ENCODE assay signal across 20 cellular contexts in genomic region chr16:57190136-57190535, GRCh38. TPM values are rescaled to one million over a fixed set of nuclear protein-coding genes. Genes with fewer than 3 reads are reported as not detected.
DNase-seq lines count a peak whose midpoint lies in the region; ATAC-seq, FAIRE-seq and TF ChIP-seq lines count a peak whose summit lies in the region.
"Had no signal": no experiment of that assay in that cellular context is flagged by ENCODE, and none has a peak within 500 bp of the region (broad histone marks: within the 10 kb centered on the region; RNA-seq: fewer than 3 reads in every experiment).

No MANE protein-coding gene starts in this region.

- intact Hi-C loops in PC-3 (cut with micrococcal nuclease), result loop anchor here (5.0 kb wide), 2 partner anchors 57 to 112 kb away; partner anchors contain the start of gene ARL2BP

- peaks cover 60% of the 10 kb centered on the region for H3K4me1 ChIP-seq in PC-3 (ENCODE audit: insufficient read depth, low read length)
- peaks cover 9% of the 10 kb centered on the region for H3K4me1 ChIP-seq in CD8-positive, alpha-beta memory T cell (ENCODE audit: insufficient read depth, low read length)
- H3K4me1 ChIP-seq: BE2C, HAP-1 had no signal

- FAIRE-seq in GM12892 (lab: Jason Lieb, UNC), result no peak
- FAIRE-seq: D721Med, HTR-8/SVneo, K562 had no signal

- BruUV-seq in PC-3 (replicated peaks; lab: Mats Ljungman, UMichigan), result no TSS peak

- peak overlapping the region; percentile 83 for H3K27ac Mint-ChIP-seq in chondrocyte (ENCODE audit: unreplicated experiment)
- peak overlapping the region; percentile 79 for H3K27ac Mint-ChIP-seq in osteocyte (ENCODE audit: unreplicated experiment)
- H3K27ac Mint-ChIP-seq in CD8-positive, alpha-beta memory T cell, result no peak overlapping the region

- H3K79me2 ChIP-seq in PC-3 (ENCODE audit: low read length), result peaks cover 85% of the 10 kb centered on the region

- POLR2A ChIA-PET in PC-3 (lab: Charles Lee; ENCODE audit: unreplicated experiment), result no interaction called here
- POLR2A ChIA-PET in CD8-positive, alpha-beta memory T cell (lab: Charles Lee), result no interaction called here

- H3K9me3 Mint-ChIP-seq in chondrocyte (ENCODE audit: low read depth), result no peaks in the 10 kb centered on the region
- H3K9me3 Mint-ChIP-seq in osteocyte (ENCODE audit: unreplicated experiment), result no peaks in the 10 kb centered on the region
- no peaks in the 10 kb centered on the region for H3K9me3 Mint-ChIP-seq in CD8-positive, alpha-beta memory T cell
- H3K9me3 Mint-ChIP-seq: CD4-positive, alpha-beta memory T cell had no signal

- no peaks in the 10 kb centered on the region for H3K9me2 ChIP-seq in PC-3 (replicated peaks; ENCODE audit: low read length)

- peak overlapping the region; percentile 87 for H3K27ac ChIP-seq in PC-3 (ENCODE audit: low read length)
- no peak overlapping the region for H3K27ac ChIP-seq in CD8-positive, alpha-beta memory T cell (ENCODE audit: low read depth, low read length)

- TF ChIP-seq POLR2A in GM12892 (IDR thresholded peaks at IDR 0.05; ENCODE audit: low read depth, low read length), result no peak

- H3K27me3 Mint-ChIP-seq in chondrocyte (ENCODE audit: low read depth) (no peaks in the 10 kb centered on the region), osteocyte (ENCODE audit: unreplicated experiment) (no peaks in the 10 kb centered on the region)
- H3K27me3 Mint-ChIP-seq in CD8-positive, alpha-beta memory T cell, result peaks cover 0 to 3% of the 10 kb centered on the region in 2 donors
- H3K27me3 Mint-ChIP-seq: CD4-positive, alpha-beta memory T cell had no signal

- H3K4me1 Mint-ChIP-seq in chondrocyte (ENCODE audit: low read depth) (peaks cover 74% of the 10 kb centered on the region), osteocyte (ENCODE audit: unreplicated experiment) (peaks cover 79% of the 10 kb centered on the region)
- peaks cover 43 to 67% (median 60%) of the 10 kb centered on the region in 3 donors for H3K4me1 Mint-ChIP-seq in CD8-positive, alpha-beta memory T cell

- H3K36me3 Mint-ChIP-seq in chondrocyte (ENCODE audit: low read depth), result no peaks in the 10 kb centered on the region
- no peaks in the 10 kb centered on the region for H3K36me3 Mint-ChIP-seq in osteocyte (ENCODE audit: unreplicated experiment)
- peaks cover 0 to 36% (median 0%) of the 10 kb centered on the region in 3 donors for H3K36me3 Mint-ChIP-seq in CD8-positive, alpha-beta memory T cell

- CTCF ChIA-PET in PC-3 (lab: Charles Lee), result no interaction called here
- CTCF ChIA-PET in CD8-positive, alpha-beta memory T cell (lab: Charles Lee), result no interaction called here

- no peak overlapping the region for H3K4me3 ChIP-seq in PC-3 (ENCODE audit: low read length)
- no peak overlapping the region for H3K4me3 ChIP-seq in CD8-positive, alpha-beta memory T cell (ENCODE audit: low read length)
- H3K4me3 ChIP-seq: HAP-1, K562 had no signal

- H4K20me1 ChIP-seq in PC-3 (ENCODE audit: low read length), result no peaks in the 10 kb centered on the region

- H2AFZ ChIP-seq in PC-3 (ENCODE audit: low read length), result no peak overlapping the region

- H3K9me3 ChIP-seq in PC-3 (ENCODE audit: low read length), result no peaks in the 10 kb centered on the region
- H3K9me3 ChIP-seq in CD8-positive, alpha-beta memory T cell (ENCODE audit: low read length), result no peaks in the 10 kb centered on the region
- H3K9me3 ChIP-seq: BE2C, HAP-1 had no signal

- DNase-seq in EL (peak; percentile 21), PC-3 (no peak), chondrocyte (ENCODE audit: low spot score) (no peak), osteocyte (ENCODE audit: extremely low spot score, unreplicated experiment) (no peak), GM12892 (ENCODE audit: insufficient read length) (no peak)
- no peak for DNase-seq in CD8-positive, alpha-beta memory T cell
- DNase-seq: BE2C; CD4-positive, alpha-beta memory T cell; DND-41; NCI-H1105 treated with DMSO at 0.1 percent for 48 hours; NCI-H187; NCI-H446; SHP77 had no signal

- no peaks in the 10 kb centered on the region for H3F3A ChIP-seq in PC-3 (ENCODE audit: low read length, unreplicated experiment)

- H3K4me3 Mint-ChIP-seq in chondrocyte (ENCODE audit: unreplicated experiment) (no peak overlapping the region), osteocyte (ENCODE audit: unreplicated experiment) (no peak overlapping the region)
- peak overlapping the region in 1 of 7 donors; percentile 18 for H3K4me3 Mint-ChIP-seq in CD8-positive, alpha-beta memory T cell
- H3K4me3 Mint-ChIP-seq: CD4-positive, alpha-beta memory T cell had no signal

- H3K27me3 ChIP-seq in PC-3 (ENCODE audit: low read length), result no peaks in the 10 kb centered on the region
- H3K27me3 ChIP-seq in CD8-positive, alpha-beta memory T cell (ENCODE audit: insufficient read depth, low read length, poor library complexity, severe bottlenecking), result no peaks in the 10 kb centered on the region
- H3K27me3 ChIP-seq: BE2C had no signal

- ATAC-seq in PC-3, result no peak
- no peak for ATAC-seq in GM18502 (IDR thresholded peaks at IDR 0.05; ENCODE audit: poor library complexity, unreplicated experiment)
- no peak for ATAC-seq in GM19328 (IDR thresholded peaks at IDR 0.05; ENCODE audit: unreplicated experiment)
- ATAC-seq: K562, Panc1 had no signal

- no peaks in the 10 kb centered on the region for H3K36me3 ChIP-seq in PC-3 (ENCODE audit: low read depth, low read length)
- H3K36me3 ChIP-seq in CD8-positive, alpha-beta memory T cell (ENCODE audit: insufficient read depth, low read length), result no peaks in the 10 kb centered on the region
- H3K36me3 ChIP-seq: BE2C had no signal

- TF ChIP-seq CTCF in PC-3 (conservative IDR thresholded peaks at IDR 0.05; ENCODE audit: low read depth, low read length) (no peak), chondrocyte (IDR thresholded peaks at IDR 0.05) (no peak), osteocyte (IDR thresholded peaks at IDR 0.05) (no peak)

- peak overlapping the region; percentile 64 for H3K4me2 ChIP-seq in PC-3 (ENCODE audit: low read length)

- 0 out of 2 replicates have a peak overlapping the region, but pooled peaks have one; percentile 1 for H3K9ac ChIP-seq in PC-3 (ENCODE audit: low read length)

RNA-seq across cellular contexts. Expression of gene RSPRY1, which starts 4.0 kb away (rescaled TPM):
- total RNA-seq in PC-3 (2014; rRNA removed), result 17.5 and 18.3 TPM in 2 replicates
- total RNA-seq in chondrocyte, result 38.9 to 48.7 TPM (median 42.6 TPM) in 3 replicates
- 49.3 and 50.8 TPM in 2 replicates for total RNA-seq in osteocyte
- 10 to 100 TPM; 33.3 to 36.6 TPM for total RNA-seq in CD8-positive, alpha-beta memory T cell
- polyA plus RNA-seq in CD8-positive, alpha-beta memory T cell, result 41.0 TPM
- 26.7 TPM for polyA plus RNA-seq in GM12892 (2012; ENCODE audit: missing spikeins)

RNA-seq across cellular contexts. Expression of gene PSME3IP1, which starts 4.3 kb away (rescaled TPM):
- total RNA-seq in PC-3 (2014; rRNA removed) (45.6 and 56.4 TPM in 2 replicates), chondrocyte (51.3 to 65.5 TPM (median 56.8 TPM) in 3 replicates), osteocyte (81.2 and 83.1 TPM in 2 replicates)
- 100 to 1,000 TPM; 103 to 111 TPM for total RNA-seq in CD8-positive, alpha-beta memory T cell
- polyA plus RNA-seq in CD8-positive, alpha-beta memory T cell, result 62.3 TPM
- 123 TPM for polyA plus RNA-seq in GM12892 (2012; ENCODE audit: missing spikeins)

RNA-seq across cellular contexts. Expression of gene ARL2BP, which starts 54.9 kb away (rescaled TPM):
- total RNA-seq in PC-3 (2014; rRNA removed) (35.3 and 38.4 TPM in 2 replicates), chondrocyte (69.5 to 89.1 TPM (median 70.1 TPM) in 3 replicates), osteocyte (61.8 and 67.4 TPM in 2 replicates)
- 10 to 100 TPM; 29.9 to 30.1 TPM for total RNA-seq in CD8-positive, alpha-beta memory T cell
- polyA plus RNA-seq in CD8-positive, alpha-beta memory T cell, result 112 TPM
- 20.3 TPM for polyA plus RNA-seq in GM12892 (2012; ENCODE audit: missing spikeins)

Comparison
In these comparisons a context has a peak if more than half of its experiments do, and no peak if none do; other contexts are left out.
1. H3K27ac Mint-ChIP-seq: peak in chondrocyte (single experiment) and osteocyte (single experiment); none in CD8-positive, alpha-beta memory T cell (0 of 8).